In the genomic region with DNA sequence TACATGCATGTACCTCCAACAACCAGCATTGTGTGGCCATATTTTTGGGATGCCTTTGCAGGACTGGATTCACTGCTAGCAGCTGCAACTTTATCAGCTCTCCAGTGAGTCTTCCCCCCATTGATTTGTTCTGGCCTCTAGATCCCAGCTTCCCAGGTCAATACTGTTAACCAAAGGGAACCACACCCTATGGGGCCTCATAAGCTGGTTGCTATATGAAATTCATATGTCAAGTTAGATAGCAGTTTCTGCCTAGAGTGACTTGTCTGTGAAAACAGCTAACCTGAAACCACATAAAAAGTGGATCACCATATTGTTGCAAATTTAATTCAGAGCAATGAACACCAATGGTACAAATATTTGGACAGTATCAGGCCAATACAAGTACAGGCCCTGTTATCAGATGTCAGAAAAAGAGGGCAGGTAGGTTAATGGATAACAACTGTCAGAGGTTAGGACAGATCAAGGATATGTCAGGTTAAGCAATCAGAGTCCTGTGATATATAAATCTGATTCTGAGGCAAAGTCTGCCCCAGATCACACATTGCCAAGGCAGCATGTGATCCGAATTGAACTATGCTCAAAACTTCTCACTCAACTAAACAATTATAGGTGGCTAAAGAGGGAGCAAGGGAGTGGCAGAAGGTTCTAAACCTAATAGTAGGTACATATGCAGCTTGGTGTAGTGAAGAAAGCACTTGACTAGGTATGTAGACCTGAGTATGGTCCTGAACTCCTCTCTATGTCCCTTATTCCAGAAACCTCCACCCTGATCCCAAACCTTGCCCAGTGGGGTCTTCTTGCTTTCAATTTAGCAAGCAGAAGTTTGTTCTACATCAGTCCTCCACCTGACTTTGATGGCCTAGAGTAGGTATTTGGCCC, we compare ENCODE assay signal across 2 cellular contexts.
TF ChIP-seq lines count a peak whose summit lies in the region.

No MANE protein-coding gene starts in this region.

TF ChIP-seq in GM12878, 131 proteins besides CTCF, POLR2A, EP300 and RAD21 (continued from another document):
- TF ChIP-seq, protein P1, sequence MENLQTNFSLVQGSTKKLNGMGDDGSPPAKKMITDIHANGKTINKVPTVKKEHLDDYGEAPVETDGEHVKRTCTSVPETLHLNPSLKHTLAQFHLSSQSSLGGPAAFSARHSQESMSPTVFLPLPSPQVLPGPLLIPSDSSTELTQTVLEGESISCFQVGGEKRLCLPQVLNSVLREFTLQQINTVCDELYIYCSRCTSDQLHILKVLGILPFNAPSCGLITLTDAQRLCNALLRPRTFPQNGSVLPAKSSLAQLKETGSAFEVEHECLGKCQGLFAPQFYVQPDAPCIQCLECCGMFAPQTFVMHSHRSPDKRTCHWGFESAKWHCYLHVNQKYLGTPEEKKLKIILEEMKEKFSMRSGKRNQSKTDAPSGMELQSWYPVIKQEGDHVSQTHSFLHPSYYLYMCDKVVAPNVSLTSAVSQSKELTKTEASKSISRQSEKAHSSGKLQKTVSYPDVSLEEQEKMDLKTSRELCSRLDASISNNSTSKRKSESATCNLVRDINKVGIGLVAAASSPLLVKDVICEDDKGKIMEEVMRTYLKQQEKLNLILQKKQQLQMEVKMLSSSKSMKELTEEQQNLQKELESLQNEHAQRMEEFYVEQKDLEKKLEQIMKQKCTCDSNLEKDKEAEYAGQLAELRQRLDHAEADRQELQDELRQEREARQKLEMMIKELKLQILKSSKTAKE (IDR thresholded peaks at IDR 0.05; ENCODE audit: low read depth, poor library complexity, severe bottlenecking): no peak
- TF ChIP-seq, protein P2, sequence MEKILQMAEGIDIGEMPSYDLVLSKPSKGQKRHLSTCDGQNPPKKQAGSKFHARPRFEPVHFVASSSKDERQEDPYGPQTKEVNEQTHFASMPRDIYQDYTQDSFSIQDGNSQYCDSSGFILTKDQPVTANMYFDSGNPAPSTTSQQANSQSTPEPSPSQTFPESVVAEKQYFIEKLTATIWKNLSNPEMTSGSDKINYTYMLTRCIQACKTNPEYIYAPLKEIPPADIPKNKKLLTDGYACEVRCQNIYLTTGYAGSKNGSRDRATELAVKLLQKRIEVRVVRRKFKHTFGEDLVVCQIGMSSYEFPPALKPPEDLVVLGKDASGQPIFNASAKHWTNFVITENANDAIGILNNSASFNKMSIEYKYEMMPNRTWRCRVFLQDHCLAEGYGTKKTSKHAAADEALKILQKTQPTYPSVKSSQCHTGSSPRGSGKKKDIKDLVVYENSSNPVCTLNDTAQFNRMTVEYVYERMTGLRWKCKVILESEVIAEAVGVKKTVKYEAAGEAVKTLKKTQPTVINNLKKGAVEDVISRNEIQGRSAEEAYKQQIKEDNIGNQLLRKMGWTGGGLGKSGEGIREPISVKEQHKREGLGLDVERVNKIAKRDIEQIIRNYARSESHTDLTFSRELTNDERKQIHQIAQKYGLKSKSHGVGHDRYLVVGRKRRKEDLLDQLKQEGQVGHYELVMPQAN (conservative IDR thresholded peaks at IDR 0.05): no peak
- TF ChIP-seq STAT1 (conservative IDR thresholded peaks at IDR 0.05): no peak
- TF ChIP-seq NR2F1 (conservative IDR thresholded peaks at IDR 0.05): no peak
- no peak for TF ChIP-seq IKZF2 (IDR thresholded peaks at IDR 0.05)
- no peak for TF ChIP-seq SPI1 (IDR thresholded peaks at IDR 0.05; ENCODE audit: borderline replicate concordance, insufficient read depth, low read depth, low read length)
- TF ChIP-seq, protein P3, sequence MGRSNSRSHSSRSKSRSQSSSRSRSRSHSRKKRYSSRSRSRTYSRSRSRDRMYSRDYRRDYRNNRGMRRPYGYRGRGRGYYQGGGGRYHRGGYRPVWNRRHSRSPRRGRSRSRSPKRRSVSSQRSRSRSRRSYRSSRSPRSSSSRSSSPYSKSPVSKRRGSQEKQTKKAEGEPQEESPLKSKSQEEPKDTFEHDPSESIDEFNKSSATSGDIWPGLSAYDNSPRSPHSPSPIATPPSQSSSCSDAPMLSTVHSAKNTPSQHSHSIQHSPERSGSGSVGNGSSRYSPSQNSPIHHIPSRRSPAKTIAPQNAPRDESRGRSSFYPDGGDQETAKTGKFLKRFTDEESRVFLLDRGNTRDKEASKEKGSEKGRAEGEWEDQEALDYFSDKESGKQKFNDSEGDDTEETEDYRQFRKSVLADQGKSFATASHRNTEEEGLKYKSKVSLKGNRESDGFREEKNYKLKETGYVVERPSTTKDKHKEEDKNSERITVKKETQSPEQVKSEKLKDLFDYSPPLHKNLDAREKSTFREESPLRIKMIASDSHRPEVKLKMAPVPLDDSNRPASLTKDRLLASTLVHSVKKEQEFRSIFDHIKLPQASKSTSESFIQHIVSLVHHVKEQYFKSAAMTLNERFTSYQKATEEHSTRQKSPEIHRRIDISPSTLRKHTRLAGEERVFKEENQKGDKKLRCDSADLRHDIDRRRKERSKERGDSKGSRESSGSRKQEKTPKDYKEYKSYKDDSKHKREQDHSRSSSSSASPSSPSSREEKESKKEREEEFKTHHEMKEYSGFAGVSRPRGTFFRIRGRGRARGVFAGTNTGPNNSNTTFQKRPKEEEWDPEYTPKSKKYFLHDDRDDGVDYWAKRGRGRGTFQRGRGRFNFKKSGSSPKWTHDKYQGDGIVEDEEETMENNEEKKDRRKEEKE (IDR thresholded peaks at IDR 0.05): no peak
- TF ChIP-seq, protein P4, sequence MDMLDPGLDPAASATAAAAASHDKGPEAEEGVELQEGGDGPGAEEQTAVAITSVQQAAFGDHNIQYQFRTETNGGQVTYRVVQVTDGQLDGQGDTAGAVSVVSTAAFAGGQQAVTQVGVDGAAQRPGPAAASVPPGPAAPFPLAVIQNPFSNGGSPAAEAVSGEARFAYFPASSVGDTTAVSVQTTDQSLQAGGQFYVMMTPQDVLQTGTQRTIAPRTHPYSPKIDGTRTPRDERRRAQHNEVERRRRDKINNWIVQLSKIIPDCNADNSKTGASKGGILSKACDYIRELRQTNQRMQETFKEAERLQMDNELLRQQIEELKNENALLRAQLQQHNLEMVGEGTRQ (IDR thresholded peaks at IDR 0.05; ENCODE audit: borderline replicate concordance, low read depth, low read length): no peak
- no peak for TF ChIP-seq BACH1 (IDR thresholded peaks at IDR 0.05; ENCODE audit: borderline replicate concordance)
- TF ChIP-seq SUZ12 (IDR thresholded peaks at IDR 0.05; ENCODE audit: unreplicated experiment): no peak
- no peak for TF ChIP-seq TARDBP (IDR thresholded peaks at IDR 0.05; ENCODE audit: borderline replicate concordance)

TF ChIP-seq in liver, 16 proteins besides CTCF, POLR2A, EP300 and RAD21 (continued from another document):
- TF ChIP-seq, protein P5, sequence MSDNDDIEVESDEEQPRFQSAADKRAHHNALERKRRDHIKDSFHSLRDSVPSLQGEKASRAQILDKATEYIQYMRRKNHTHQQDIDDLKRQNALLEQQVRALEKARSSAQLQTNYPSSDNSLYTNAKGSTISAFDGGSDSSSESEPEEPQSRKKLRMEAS (IDR thresholded peaks at IDR 0.05): peak; percentile 85
- TF ChIP-seq TAF1 (conservative IDR thresholded peaks at IDR 0.05): peak; percentile 75
- TF ChIP-seq JUND (IDR thresholded peaks at IDR 0.05): peak; percentile 82 to 91
- TF ChIP-seq HNF4A (conservative IDR thresholded peaks at IDR 0.05): peak; percentile 97 to 99
- TF ChIP-seq FOXA2 (IDR thresholded peaks at IDR 0.05): peak; percentile 58
- TF ChIP-seq YY1 (IDR thresholded peaks at IDR 0.05): peak; percentile 89
- peak; percentile 89 for TF ChIP-seq HNF4G (IDR thresholded peaks at IDR 0.05)
- peak; percentile 98 for TF ChIP-seq SP1 (IDR thresholded peaks at IDR 0.05)
- peak; percentile 93 to 98 for TF ChIP-seq RXRA (IDR thresholded peaks at IDR 0.05)
- TF ChIP-seq, protein P6, sequence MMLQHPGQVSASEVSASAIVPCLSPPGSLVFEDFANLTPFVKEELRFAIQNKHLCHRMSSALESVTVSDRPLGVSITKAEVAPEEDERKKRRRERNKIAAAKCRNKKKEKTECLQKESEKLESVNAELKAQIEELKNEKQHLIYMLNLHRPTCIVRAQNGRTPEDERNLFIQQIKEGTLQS (IDR thresholded peaks at IDR 0.05): peak; percentile 61
- TF ChIP-seq FOXA1 (IDR thresholded peaks at IDR 0.05): peak; percentile 21
- peak in 1 of 2 donors; percentile 47 for TF ChIP-seq GABPA (IDR thresholded peaks at IDR 0.05 in 1 of 2, conservative IDR thresholded peaks at IDR 0.05 in 1 of 2)
- peak; percentile 92 for TF ChIP-seq NR2F2 (IDR thresholded peaks at IDR 0.05)
- TF ChIP-seq, protein P7, sequence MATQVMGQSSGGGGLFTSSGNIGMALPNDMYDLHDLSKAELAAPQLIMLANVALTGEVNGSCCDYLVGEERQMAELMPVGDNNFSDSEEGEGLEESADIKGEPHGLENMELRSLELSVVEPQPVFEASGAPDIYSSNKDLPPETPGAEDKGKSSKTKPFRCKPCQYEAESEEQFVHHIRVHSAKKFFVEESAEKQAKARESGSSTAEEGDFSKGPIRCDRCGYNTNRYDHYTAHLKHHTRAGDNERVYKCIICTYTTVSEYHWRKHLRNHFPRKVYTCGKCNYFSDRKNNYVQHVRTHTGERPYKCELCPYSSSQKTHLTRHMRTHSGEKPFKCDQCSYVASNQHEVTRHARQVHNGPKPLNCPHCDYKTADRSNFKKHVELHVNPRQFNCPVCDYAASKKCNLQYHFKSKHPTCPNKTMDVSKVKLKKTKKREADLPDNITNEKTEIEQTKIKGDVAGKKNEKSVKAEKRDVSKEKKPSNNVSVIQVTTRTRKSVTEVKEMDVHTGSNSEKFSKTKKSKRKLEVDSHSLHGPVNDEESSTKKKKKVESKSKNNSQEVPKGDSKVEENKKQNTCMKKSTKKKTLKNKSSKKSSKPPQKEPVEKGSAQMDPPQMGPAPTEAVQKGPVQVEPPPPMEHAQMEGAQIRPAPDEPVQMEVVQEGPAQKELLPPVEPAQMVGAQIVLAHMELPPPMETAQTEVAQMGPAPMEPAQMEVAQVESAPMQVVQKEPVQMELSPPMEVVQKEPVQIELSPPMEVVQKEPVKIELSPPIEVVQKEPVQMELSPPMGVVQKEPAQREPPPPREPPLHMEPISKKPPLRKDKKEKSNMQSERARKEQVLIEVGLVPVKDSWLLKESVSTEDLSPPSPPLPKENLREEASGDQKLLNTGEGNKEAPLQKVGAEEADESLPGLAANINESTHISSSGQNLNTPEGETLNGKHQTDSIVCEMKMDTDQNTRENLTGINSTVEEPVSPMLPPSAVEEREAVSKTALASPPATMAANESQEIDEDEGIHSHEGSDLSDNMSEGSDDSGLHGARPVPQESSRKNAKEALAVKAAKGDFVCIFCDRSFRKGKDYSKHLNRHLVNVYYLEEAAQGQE (IDR thresholded peaks at IDR 0.05): peak; percentile 76
TF ChIP-seq in liver: peak in this region for 16.
